ENCODE assay signal across 8 cellular contexts in genomic region chr15:75639709-75640482, GRCh38. TPM values are rescaled to one million over a fixed set of nuclear protein-coding genes. Genes with fewer than 3 reads are reported as not detected.
DNase-seq lines count a peak whose midpoint lies in the region; TF ChIP-seq lines count a peak whose summit lies in the region.

Gene IMP3, minus strand, starts transcription at chr15:75640224. Its CDS starts 56 bp downstream, at chr15:75640168.

- peaks cover 0 to 16% of the 10 kb centered on the region in 2 donors for H3K36me3 ChIP-seq in neuronal stem cell (replicated peaks in 1 of 2; ENCODE audit: control insufficient read depth in 2 of 2, insufficient read depth in 2 of 2, low read length in 2 of 2)

- H3K4me2 ChIP-seq in neuronal stem cell (ENCODE audit: insufficient read depth, low read length, poor library complexity, severe bottlenecking), result peak within 1 kb of the TSS; percentile 91

- DNase-seq in GF-D8 (lab: John Stamatoyannopoulos, UW) (peak; percentile 94), HEK293T (ENCODE audit: extremely low spot score) (peak; percentile 96), MV-4-11 (lab: John Stamatoyannopoulos, UW) (peak; percentile 97), SK-MEL-5 (ENCODE audit: low read depth, low spot score) (peak; percentile 98), foreskin melanocyte (peak; percentile 97), neuronal stem cell (ENCODE audit: low spot score) (peak; percentile 95)
- DNase-seq in activated naive CD4-positive, alpha-beta T cell treated with Interleukin-2 at 50 U/mL for 16 hours, result peak; percentile 94

- WGBS in neuronal stem cell (ENCODE audit: extremely low coverage in 2 of 2, insufficient read length in 2 of 2, insufficient replicate concordance in 1 of 2), 2 donors, result no CpG with 5 or more reads among the region's 83 CpGs

- peak within 1 kb of the TSS; percentile 88 for H4K8ac ChIP-seq in neuronal stem cell (ENCODE audit: low read depth, low read length)

- H3K9ac ChIP-seq in neuronal stem cell (ENCODE audit: low read depth, low read length, poor library complexity), result peak within 1 kb of the TSS; percentile 100

- H3K27me3 ChIP-seq in neuronal stem cell (ENCODE audit: control insufficient read depth in 3 of 3, insufficient read depth in 3 of 3, low read depth in 1 of 3, low read length in 3 of 3), result no peaks in the 10 kb centered on the region

- H2BK120ac ChIP-seq in neuronal stem cell (ENCODE audit: low read depth, low read length), result no peak within 1 kb of the TSS

- peaks cover 6% of the 10 kb centered on the region for H3K79me1 ChIP-seq in neuronal stem cell (ENCODE audit: low read depth, low read length)

- H3K4me1 ChIP-seq in neuronal stem cell (ENCODE audit: control insufficient read depth in 2 of 2, insufficient read depth in 1 of 2, low read depth in 1 of 2, low read length in 2 of 2), result peaks cover 4 to 7% of the 10 kb centered on the region in 2 donors

- POLR2A ChIA-PET in HEK293T (lab: Yijun Ruan, JAX), result interaction anchor here (0.7 to 7.3 kb wide), 33 partner anchors 10 to 441 kb away, joined by 3 to 99 read pairs (median 5); partner anchors contain the start of genes MAN2C1, PTPN9, SIN3A and SNUPN

- H3K4ac ChIP-seq in neuronal stem cell (ENCODE audit: low read length), result peak within 1 kb of the TSS; percentile 97

- H3K14ac ChIP-seq in neuronal stem cell (ENCODE audit: low read length), result peak within 1 kb of the TSS; percentile 100

- peak within 1 kb of the TSS; percentile 33 for H2BK12ac ChIP-seq in neuronal stem cell (ENCODE audit: low read length)

- in situ Hi-C loops in SK-MEL-5 (cut with HindIII; ENCODE audit: low pct_unique_long_range_greater_than_20kb, low sequenced_read_pairs), result no loop called here

- H3K18ac ChIP-seq in neuronal stem cell (ENCODE audit: low read length), result peak within 1 kb of the TSS; percentile 100

- H2AFZ ChIP-seq in neuronal stem cell (ENCODE audit: low read length), result peak within 1 kb of the TSS; percentile 99

- peak within 1 kb of the TSS; percentile 96 for H4K91ac ChIP-seq in neuronal stem cell (ENCODE audit: low read depth, low read length, poor library complexity)

- CTCF ChIA-PET in HEK293T (lab: Yijun Ruan, JAX), result interaction anchor here (0.7 to 2.9 kb wide), 5 partner anchors 85 to 272 kb away, joined by 3 to 9 read pairs (median 3); partner anchors contain the start of genes MAN2C1 and SIN3A

- no peak for TF ChIP-seq CTCF in subcutaneous adipose tissue (IDR thresholded peaks at IDR 0.05; ENCODE audit: low read depth)

- H2AK5ac ChIP-seq in neuronal stem cell (ENCODE audit: low read depth, low read length), result peak within 1 kb of the TSS; percentile 99

- H3K4me3 ChIP-seq in neuronal stem cell (ENCODE audit: low read length in 2 of 2), result peak within 1 kb of the TSS; percentile 98 to 100

- H2BK5ac ChIP-seq in neuronal stem cell (ENCODE audit: low read length), result peak within 1 kb of the TSS; percentile 91

- H3K27ac ChIP-seq in neuronal stem cell (replicated peaks; ENCODE audit: low read length), result peak within 1 kb of the TSS; percentile 95

- no peaks in the 10 kb centered on the region for H3K9me3 ChIP-seq in neuronal stem cell (replicated peaks in 1 of 2; ENCODE audit: control insufficient read depth in 2 of 2, insufficient read depth in 1 of 2, low read depth in 1 of 2, low read length in 2 of 2)

- H2BK15ac ChIP-seq in neuronal stem cell (ENCODE audit: low read length), result peak within 1 kb of the TSS; percentile 91

- peak within 1 kb of the TSS; percentile 98 for H3K23ac ChIP-seq in neuronal stem cell (ENCODE audit: low read depth, low read length, poor library complexity)

TF ChIP-seq in HEK293T, 16 proteins besides CTCF, POLR2A, EP300 and RAD21:
- no peak for TF ChIP-seq CTBP1 (IDR thresholded peaks at IDR 0.05; ENCODE audit: borderline replicate concordance)
- TF ChIP-seq NFRKB (IDR thresholded peaks at IDR 0.05), result no peak
- no peak for TF ChIP-seq SP1 (IDR thresholded peaks at IDR 0.05)
- TF ChIP-seq HDGF (IDR thresholded peaks at IDR 0.05; ENCODE audit: borderline replicate concordance), result no peak
- peak; percentile 90 for TF ChIP-seq L3MBTL2 (conservative IDR thresholded peaks at IDR 0.05)
- TF ChIP-seq TARDBP (IDR thresholded peaks at IDR 0.05), result no peak
- TF ChIP-seq ELF4 (IDR thresholded peaks at IDR 0.05), result peak; percentile 70
- TF ChIP-seq SUZ12 (IDR thresholded peaks at IDR 0.05), result no peak
- TF ChIP-seq PKNOX1 (IDR thresholded peaks at IDR 0.05), result no peak

RNA-seq across cellular contexts. Expression of gene IMP3, which starts in this region (rescaled TPM):
- 102 and 106 TPM in 2 replicates for total RNA-seq in SK-MEL-5 (2014; rRNA removed; shearing (Covaris generic))
- 115 and 135 TPM in 2 replicates for polyA plus RNA-seq in SK-MEL-5 (2015; cell fraction: cytosol; rRNA removed)
- polyA plus RNA-seq in SK-MEL-5 (2015; cell fraction: nucleus; rRNA removed), result 48.7 and 54.9 TPM in 2 replicates
- polyA plus RNA-seq in neuronal stem cell (2013, experiment 1 of 2), result 51.8 TPM
- 51.5 TPM for polyA plus RNA-seq in neuronal stem cell (2013, experiment 2 of 2)
- total RNA-seq in subcutaneous adipose tissue, result 100 to 1,000 TPM in 1 of 4 donors, 10 to 100 TPM in 3; 56.1 to 108 (median 85.9) TPM

Comparison
In these comparisons a context has a peak if more than half of its experiments do, and no peak if none do; other contexts are left out.
1. Peak in every context shown above with its lines: DNase-seq, H3K4me3 ChIP-seq and H3K27ac ChIP-seq.